1 cellular context compared by ENCODE assay signal in genomic region chr5:10988637-10989036, GRCh38.
TF ChIP-seq lines count a peak whose summit lies in the region.

No MANE protein-coding gene starts in this region.

TF ChIP-seq in H1, 55 proteins besides CTCF, POLR2A, EP300 and RAD21:
- TF ChIP-seq SP2 (IDR thresholded peaks at IDR 0.05; ENCODE audit: low read length) (no peak), TCF12 (IDR thresholded peaks at IDR 0.05; ENCODE audit: low read depth, low read length) (no peak), RNF2 (IDR thresholded peaks at IDR 0.05; ENCODE audit: borderline replicate concordance, low read depth, low read length, missing control alignments, poor library complexity, severe bottlenecking) (no peak), ZNF274 (IDR thresholded peaks at IDR 0.05; ENCODE audit: borderline replicate concordance, extremely low read depth, low read length) (no peak), SAP30 (IDR thresholded peaks at IDR 0.05; ENCODE audit: insufficient read depth, insufficient replicate concordance, low read length) (no peak), CHD7 (IDR thresholded peaks at IDR 0.05; ENCODE audit: insufficient replicate concordance, low read length) (no peak), EZH2 (IDR thresholded peaks at IDR 0.05; ENCODE audit: low read depth, low read length, severe bottlenecking) (no peak), ATF3 (IDR thresholded peaks at IDR 0.05; ENCODE audit: insufficient read depth, low read depth, low read length) (no peak), TAF7 (optimal IDR thresholded peaks at IDR 0.05; ENCODE audit: borderline replicate concordance, low read depth, low read length) (no peak), SP1 (IDR thresholded peaks at IDR 0.05; ENCODE audit: low read depth, low read length) (no peak)
